Comparison of ENCODE assay signal across 8 cellular contexts in the genomic region with DNA sequence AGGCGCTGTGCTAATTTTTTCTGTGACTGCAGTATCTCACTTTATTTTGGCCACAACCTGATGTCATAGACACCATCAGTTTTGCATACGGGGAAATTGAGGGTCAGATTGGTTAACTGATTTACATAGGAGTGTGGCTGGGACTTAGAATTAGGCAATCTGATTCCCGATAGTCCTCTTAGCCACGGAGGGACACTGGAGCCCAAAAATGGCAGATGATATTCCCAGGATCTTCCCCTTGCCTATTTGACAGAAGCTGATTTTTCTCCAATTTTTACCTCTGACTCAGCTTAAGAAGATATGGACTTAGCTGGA. TPM values are rescaled to one million over a fixed set of nuclear protein-coding genes. Genes with fewer than 3 reads are reported as not detected.
DNase-seq lines count a peak whose midpoint lies in the region; ATAC-seq and TF ChIP-seq lines count a peak whose summit lies in the region.

No MANE protein-coding gene starts in this region.

- CTCF ChIA-PET in Calu3 (lab: Charles Lee): no interaction called here

- H3K27ac ChIP-seq in adrenal gland (peak overlapping the region in 1 of 5 donors; percentile 88), lower lobe of right lung (peak overlapping the region; percentile 90), upper lobe of left lung (peak overlapping the region; percentile 92 to 94 (median 92))

- H3K4me3 ChIP-seq in adrenal gland (peak overlapping the region in 3 of 4 donors; percentile 43 to 81 (median 77)), lower lobe of right lung (peak overlapping the region; percentile 87), upper lobe of left lung (peak overlapping the region; percentile 58 to 95 (median 66))

- peaks cover 51% of the 10 kb centered on the region for H3K4me1 Mint-ChIP-seq in Calu3 (ENCODE audit: low read depth, unreplicated experiment)

- peak; percentile 36 for ATAC-seq in HG03159 (IDR thresholded peaks at IDR 0.05; ENCODE audit: unreplicated experiment)
- no peak for ATAC-seq in lower lobe of right lung
- no peak for ATAC-seq in upper lobe of left lung (ENCODE audit: low FRiP score in 2 of 2)

- no TSS peak for BruUV-seq in Calu3 (replicated peaks; lab: Mats Ljungman, UMichigan)

- peaks cover 30% of the 10 kb centered on the region for H3K36me3 Mint-ChIP-seq in Calu3 (ENCODE audit: insufficient read depth, unreplicated experiment)

- H3K36me3 ChIP-seq in adrenal gland (replicated peaks in 1 of 2): no peaks in the 10 kb centered on the region
- peaks cover 2% of the 10 kb centered on the region for H3K36me3 ChIP-seq in lower lobe of right lung
- peaks cover 0 to 2% (median under 1%) of the 10 kb centered on the region in 4 donors for H3K36me3 ChIP-seq in upper lobe of left lung

- no peak for TF ChIP-seq POLR2A in adrenal gland (IDR thresholded peaks at IDR 0.05)
- no peak for TF ChIP-seq POLR2A in upper lobe of left lung (IDR thresholded peaks at IDR 0.05)

- intact Hi-C loops in Calu3 (cut with micrococcal nuclease; ENCODE audit: unreplicated experiment): loop anchor here (2.0 kb wide), 1 partner anchor 35 kb away; no protein-coding TSS in a partner anchor
- intact Hi-C loops in adrenal gland (cut with DNase I): no loop called here
- intact Hi-C loops in lower lobe of right lung (cut with DNase I): no loop called here

- H3K9me3 ChIP-seq in adrenal gland (replicated peaks in 1 of 3) (no peaks in the 10 kb centered on the region), lower lobe of right lung (no peaks in the 10 kb centered on the region), upper lobe of left lung (no peaks in the 10 kb centered on the region)

- no peak for TF ChIP-seq EP300 in upper lobe of left lung (IDR thresholded peaks at IDR 0.05)

- 13 to 26% (median 19%) methylated on average over 4 of the region's 4 CpGs for WGBS in adrenal gland, 4 donors
- WGBS in upper lobe of left lung, 2 donors: 6 to 15% methylated on average over 4 of the region's 4 CpGs

- no peak for DNase-seq in Calu3
- no peak for DNase-seq in adrenal gland
- no peak for DNase-seq in lower lobe of right lung
- DNase-seq in upper lobe of left lung: no peak
- DNase-seq in stimulated activated CD4-positive, alpha-beta T cell treated with anti-CD3 and anti-CD28 coated beads, Interleukin-4, amount 100 ng/mL, for 24 hours: no peak
- no peak for DNase-seq in iPS-NIHi7 (ENCODE audit: extremely low spot score)
- no peak for DNase-seq in NCI-H1436 (lab: John Stamatoyannopoulos, UW)

- H3K27ac Mint-ChIP-seq in Calu3 (ENCODE audit: unreplicated experiment): peak overlapping the region; percentile 56

- H3K4me3 Mint-ChIP-seq in Calu3 (ENCODE audit: low read depth, unreplicated experiment): peak overlapping the region; percentile 85

- no peaks in the 10 kb centered on the region for H3K9me3 Mint-ChIP-seq in Calu3 (ENCODE audit: low read depth, unreplicated experiment)

- no peaks in the 10 kb centered on the region for H3K27me3 Mint-ChIP-seq in Calu3 (ENCODE audit: unreplicated experiment)

- TF ChIP-seq CTCF in Calu3 (IDR thresholded peaks at IDR 0.05; ENCODE audit: unreplicated experiment): no peak
- TF ChIP-seq CTCF in adrenal gland (IDR thresholded peaks at IDR 0.05): no peak
- no peak for TF ChIP-seq CTCF in lower lobe of right lung (IDR thresholded peaks at IDR 0.05)
- TF ChIP-seq CTCF in upper lobe of left lung (IDR thresholded peaks at IDR 0.05): no peak

- H3K4me1 ChIP-seq in adrenal gland (replicated peaks in 1 of 2): peaks cover 13 to 40% of the 10 kb centered on the region in 2 donors
- H3K4me1 ChIP-seq in lower lobe of right lung: peaks cover 56% of the 10 kb centered on the region
- H3K4me1 ChIP-seq in upper lobe of left lung: peaks cover 20 to 61% (median 43%) of the 10 kb centered on the region in 4 donors

- no peaks in the 10 kb centered on the region for H3K27me3 ChIP-seq in adrenal gland
- no peaks in the 10 kb centered on the region for H3K27me3 ChIP-seq in lower lobe of right lung (ENCODE audit: low read depth)
- no peaks in the 10 kb centered on the region for H3K27me3 ChIP-seq in upper lobe of left lung

RNA-seq across cellular contexts. Expression of a gene that starts 1.3 kb away (rescaled TPM):
- 79.0 and 82.9 TPM in 2 replicates for total RNA-seq in Calu3 (2022)
- 10 to 100 TPM; 30.9 to 52.8 (median 39.0) TPM for total RNA-seq in adrenal gland
- polyA plus RNA-seq in adrenal gland: 10 to 100 TPM in 1 of 3 donors, 1 to 10 TPM in 2; 4.2 to 22.2 (median 5.1) TPM
- 68.9 TPM for total RNA-seq in lower lobe of right lung
- 100 to 1,000 TPM in 4 of 6 donors, 10 to 100 TPM in 2; 49.4 to 132 (median 104) TPM for total RNA-seq in upper lobe of left lung

RNA-seq across cellular contexts. Expression of a gene that starts 46.2 kb away (rescaled TPM):
- not detected in 2 replicates for total RNA-seq in Calu3 (2022)
- total RNA-seq in adrenal gland: not detected
- not detected for polyA plus RNA-seq in adrenal gland
- not detected for total RNA-seq in lower lobe of right lung
- not detected for total RNA-seq in upper lobe of left lung
